9 cellular contexts compared by ENCODE assay signal in genomic region chr7:44914992-44915607, GRCh38. TPM values are rescaled to one million over a fixed set of nuclear protein-coding genes. Genes with fewer than 3 reads are reported as not detected.
DNase-seq lines count a peak whose midpoint lies in the region; ATAC-seq and TF ChIP-seq lines count a peak whose summit lies in the region.
"Had no signal": no experiment of that assay in that cellular context is flagged by ENCODE, and none has a peak within 500 bp of the region (broad histone marks: within the 10 kb centered on the region; RNA-seq: fewer than 3 reads in every experiment).

No MANE protein-coding gene starts in this region.

- H3K79me1 ChIP-seq in H9 (ENCODE audit: insufficient read depth, low read depth, low read length, poor library complexity, severe bottlenecking) = no peaks in the 10 kb centered on the region

- no peak overlapping the region for H3K9ac ChIP-seq in H9 (ENCODE audit: extremely low read depth, insufficient read length, low read length)

- H3K18ac ChIP-seq in H9 (ENCODE audit: insufficient read length, low read depth, low read length) = no peak overlapping the region

- H2BK120ac ChIP-seq in H9 (ENCODE audit: low read depth, low read length, poor library complexity, severe bottlenecking) = no peak overlapping the region

- H2AFZ ChIP-seq in H9 (ENCODE audit: low read length) = no peak overlapping the region
- no peak overlapping the region for H2AFZ ChIP-seq in PC-9

- no peak overlapping the region for H2BK5ac ChIP-seq in H9 (ENCODE audit: insufficient read length, low read length)

- no peaks in the 10 kb centered on the region for H3K9me3 Mint-ChIP-seq in H9

- CTCF ChIA-PET in PC-9 (lab: Charles Lee) = no interaction called here

- H4K91ac ChIP-seq in H9 (ENCODE audit: insufficient read length, low read depth, low read length) = no peak overlapping the region

- peaks cover 14% of the 10 kb centered on the region; the same call in 1 of the 2 replicates for H3F3A ChIP-seq in PC-9 (ENCODE audit: insufficient read depth, low read depth)

- H4K8ac ChIP-seq in H9 (replicated peaks; ENCODE audit: insufficient read length, low read depth, low read length) = no peak overlapping the region

- no peaks in the 10 kb centered on the region for H4K20me1 ChIP-seq in H9 (ENCODE audit: control insufficient read depth, insufficient read depth, insufficient read length)
- no peaks in the 10 kb centered on the region for H4K20me1 ChIP-seq in PC-9 (ENCODE audit: insufficient read depth)

- TF ChIP-seq CTCF in GM10266 (IDR thresholded peaks at IDR 0.05; ENCODE audit: control insufficient read depth, insufficient read depth, low read depth, missing control alignments) (no peak), H9 (conservative IDR thresholded peaks at IDR 0.05) (no peak), PC-9 (conservative IDR thresholded peaks at IDR 0.05) (no peak)

- no peaks in the 10 kb centered on the region for H3K36me3 Mint-ChIP-seq in H9 (ENCODE audit: insufficient read depth in 1 of 3, low read depth in 3 of 3)

- TF ChIP-seq POLR2A in erythroblast (IDR thresholded peaks at IDR 0.05; ENCODE audit: low read length) = no peak

- no peak overlapping the region for H3K27ac Mint-ChIP-seq in H9

- no peak overlapping the region for H2BK12ac ChIP-seq in H9 (ENCODE audit: insufficient read length, low read depth, low read length)

- H3K4me3 ChIP-seq in PC-9 = no peak overlapping the region

- H3K27ac ChIP-seq in H9 (ENCODE audit: insufficient read length, low read depth, low read length) (no peak overlapping the region), PC-9 (no peak overlapping the region)

- no peak overlapping the region for H3K4ac ChIP-seq in H9 (ENCODE audit: low read depth, low read length)

- H3K23ac ChIP-seq in H9 (ENCODE audit: insufficient read length, low read depth, low read length) = no peak overlapping the region

- peak; percentile 67 for ATAC-seq in HG03558 (IDR thresholded peaks at IDR 0.05; ENCODE audit: extremely low read depth, unreplicated experiment)
- no peak for ATAC-seq in HG03457 (IDR thresholded peaks at IDR 0.05; ENCODE audit: unreplicated experiment)
- ATAC-seq: Panc1 had no signal

- no TSS peak for BruUV-seq in PC-9 (replicated peaks; lab: Mats Ljungman, UMichigan)

- H4K5ac ChIP-seq in H9 (ENCODE audit: insufficient read length, low read depth, low read length) = no peak overlapping the region

- H3K9me2 ChIP-seq in PC-9 (ENCODE audit: insufficient read depth) = no peaks in the 10 kb centered on the region

- H3K4me3 Mint-ChIP-seq in H9 = no peak overlapping the region

- H3T11ph ChIP-seq in H9 (ENCODE audit: low read length) = no peak overlapping the region

- no peaks in the 10 kb centered on the region for H3K23me2 ChIP-seq in H9 (ENCODE audit: insufficient read length, low read depth, low read length, poor library complexity, severe bottlenecking)

- POLR2A ChIA-PET in PC-9 (lab: Charles Lee; ENCODE audit: unreplicated experiment) = no interaction called here

- no peaks in the 10 kb centered on the region for H3K36me3 ChIP-seq in PC-9 (ENCODE audit: low read depth)

- H3K4me2 ChIP-seq in H9 (ENCODE audit: insufficient read depth, insufficient read length, low read length) (no peak overlapping the region), PC-9 (no peak overlapping the region)

- no peaks in the 10 kb centered on the region for H3K79me2 ChIP-seq in H9 (ENCODE audit: insufficient read depth, low read length)
- no peaks in the 10 kb centered on the region for H3K79me2 ChIP-seq in PC-9 (ENCODE audit: low read depth)

- H3K4me1 ChIP-seq in H9 (ENCODE audit: insufficient read depth, low read length) (no peaks in the 10 kb centered on the region; the same call in 1 of the 2 replicates), PC-9 (replicated peaks; ENCODE audit: insufficient read depth) (peaks cover 23% of the 10 kb centered on the region)

- intact Hi-C loops in PC-9 (cut with micrococcal nuclease; ENCODE audit: unreplicated experiment) = no loop called here

- H2AK5ac ChIP-seq in H9 (ENCODE audit: insufficient read length, low read length) = no peak overlapping the region

- H3K27me3 ChIP-seq in H9 (ENCODE audit: insufficient read depth, low read length) (no peaks in the 10 kb centered on the region), PC-9 (ENCODE audit: insufficient read depth, low read depth) (no peaks in the 10 kb centered on the region)

- no peak overlapping the region for H3K14ac ChIP-seq in H9 (ENCODE audit: insufficient read depth, low read length)

- no peak overlapping the region for H2BK15ac ChIP-seq in H9 (ENCODE audit: low read depth, low read length)

- H3K9me3 ChIP-seq in H9 (ENCODE audit: control insufficient read depth, low read depth, low read length) (no peaks in the 10 kb centered on the region), PC-9 (ENCODE audit: insufficient read depth, low read depth) (no peaks in the 10 kb centered on the region)

- H3K27me3 Mint-ChIP-seq in H9 (ENCODE audit: low read depth) = peaks cover 7% of the 10 kb centered on the region

- H3K4me1 Mint-ChIP-seq in H9 = peaks cover 5 to 8% of the 10 kb centered on the region in 2 experiments

- peak; percentile 54 for DNase-seq in GM10266 (ENCODE audit: extremely low spot score)
- DNase-seq in activated T-cell treated with anti-CD3 and anti-CD28 coated beads, Interleukin-2, amount 50 U/mL, for 48 hours = peak; percentile 69 to 77
- peak; percentile 25 to 48 for DNase-seq in stimulated activated CD4-positive, alpha-beta T cell treated with anti-CD3 and anti-CD28 coated beads, Interleukin-15, amount 100 ng/mL, for 1 hour (ENCODE audit: low read depth in 1 of 2, low spot score in 1 of 2)
- no peak for DNase-seq in H9
- no peak for DNase-seq in PC-9
- DNase-seq in erythroblast (lab: John Stamatoyannopoulos, UW) = no peak

- no CpG with 5 or more reads among the region's 10 CpGs for WGBS in H9 (ENCODE audit: extremely low coverage, insufficient read length, low lambda C conversion rate)

- H2BK20ac ChIP-seq in H9 (ENCODE audit: low read depth, low read length, poor library complexity, severe bottlenecking) = no peak overlapping the region

- H3K56ac ChIP-seq in H9 (ENCODE audit: insufficient read length, low read depth, low read length) = no peak overlapping the region

RNA-seq across cellular contexts. Expression of gene PURB, which starts 29.8 kb away (rescaled TPM):
- 20.5 and 21.3 TPM in 2 replicates for total RNA-seq in H9 (2021)
- total RNA-seq in PC-9 (2021) = 33.1 and 38.2 TPM in 2 replicates

Comparison
In these comparisons a context has a peak if more than half of its experiments do, and no peak if none do; other contexts are left out.
1. DNase-seq: peak in GM10266 (single experiment), activated T-cell treated with anti-CD3 and anti-CD28 coated beads, Interleukin-2, amount 50 U/mL, for 48 hours (2 of 2) and stimulated activated CD4-positive, alpha-beta T cell treated with anti-CD3 and anti-CD28 coated beads, Interleukin-15, amount 100 ng/mL, for 1 hour (2 of 2); none in H9 (single experiment), PC-9 (0 of 2) and erythroblast (0 of 2).